23 cellular contexts compared by ENCODE assay signal in genomic region chr16:17381784-17382183, GRCh38.
DNase-seq lines count a peak whose midpoint lies in the region; ATAC-seq and TF ChIP-seq lines count a peak whose summit lies in the region.
"Had no signal": no experiment of that assay in that cellular context is flagged by ENCODE, and none has a peak within 500 bp of the region (broad histone marks: within the 10 kb centered on the region; RNA-seq: fewer than 3 reads in every experiment).

No MANE protein-coding gene starts in this region.

- H3K27me3 Mint-ChIP-seq in natural killer cell (ENCODE audit: low read depth in 2 of 2), result no peaks in the 10 kb centered on the region
- no peaks in the 10 kb centered on the region for H3K27me3 Mint-ChIP-seq in natural killer cell treated with Interleukin-12 subunit alpha and Interleukin-12 subunit beta and Interleukin-15 and Interleukin-18, amount 100 ng/mL, for 72 hours
- H3K27me3 Mint-ChIP-seq in activated T-helper 17 cell treated with anti-CD3 and anti-CD28 coated beads, Interleukin-2, amount 50 U/mL, for 72 hours, result no peaks in the 10 kb centered on the region

- TF ChIP-seq POLR2A in gastroesophageal sphincter (IDR thresholded peaks at IDR 0.05), result no peak
- no peak for TF ChIP-seq POLR2A in transverse colon (IDR thresholded peaks at IDR 0.05)

- H3K27ac Mint-ChIP-seq in natural killer cell, result peak overlapping the region in 1 of 2 donors; percentile 81
- peak overlapping the region in 1 of 2 donors; percentile 38 for H3K27ac Mint-ChIP-seq in natural killer cell treated with Interleukin-12 subunit alpha and Interleukin-12 subunit beta and Interleukin-15 and Interleukin-18, amount 100 ng/mL, for 72 hours
- no peak overlapping the region for H3K27ac Mint-ChIP-seq in activated T-helper 17 cell treated with anti-CD3 and anti-CD28 coated beads, Interleukin-2, amount 50 U/mL, for 72 hours
- H3K27ac Mint-ChIP-seq: GM23338 had no signal

- no peak overlapping the region for H3K4me2 ChIP-seq in OCI-LY7 (ENCODE audit: low read length)
- H3K4me2 ChIP-seq: GM23338, SK-N-SH had no signal

- H3K27me3 ChIP-seq in gastroesophageal sphincter (no peaks in the 10 kb centered on the region), transverse colon (no peaks in the 10 kb centered on the region)
- H3K27me3 ChIP-seq: BE2C had no signal

- WGBS in gastroesophageal sphincter (ENCODE audit: low coverage in 1 of 2), 2 donors, result 88 to 100% methylated on average over 1 of the region's 1 CpG
- WGBS in transverse colon (ENCODE audit: low coverage in 1 of 2), 2 donors, result 85% methylated on average over 1 of the region's 1 CpG; no CpG with 5 or more reads in 1 of the 2 donors

- H2AFZ ChIP-seq in OCI-LY7 (ENCODE audit: low read length), result no peak overlapping the region
- H2AFZ ChIP-seq: GM23338 had no signal

- H3K9me3 Mint-ChIP-seq in natural killer cell, result no peaks in the 10 kb centered on the region
- H3K9me3 Mint-ChIP-seq in natural killer cell treated with Interleukin-12 subunit alpha and Interleukin-12 subunit beta and Interleukin-15 and Interleukin-18, amount 100 ng/mL, for 72 hours, result no peaks in the 10 kb centered on the region
- no peaks in the 10 kb centered on the region for H3K9me3 Mint-ChIP-seq in activated T-helper 17 cell treated with anti-CD3 and anti-CD28 coated beads, Interleukin-2, amount 50 U/mL, for 72 hours
- H3K9me3 Mint-ChIP-seq: CD8-positive, alpha-beta T cell; GM23338; IgD-negative memory B cell had no signal

- H4K20me1 ChIP-seq in OCI-LY7 (ENCODE audit: insufficient read depth, low read length), result peaks cover 4% of the 10 kb centered on the region; the same call in 1 of the 2 replicates

- intact Hi-C loops in natural killer cell (cut with micrococcal nuclease) (no loop called here), transverse colon (cut with DNase I; ENCODE audit: low total_unique reads) (loop anchor here (5.0 kb wide), 1 partner anchor 39 kb away; no protein-coding TSS in a partner anchor), OCI-LY7 (cut with micrococcal nuclease; ENCODE audit: unreplicated experiment) (no loop called here)

- H3K27ac ChIP-seq in gastroesophageal sphincter (peak overlapping the region; percentile 80 to 93 (median 90)), transverse colon (peak overlapping the region in 3 of 4 donors; percentile 74 to 84 (median 79)), OCI-LY7 (ENCODE audit: low read depth, low read length, poor library complexity, severe bottlenecking) (no peak overlapping the region)

- H3K4me3 Mint-ChIP-seq in natural killer cell, result peak overlapping the region; percentile 42
- H3K4me3 Mint-ChIP-seq in natural killer cell treated with Interleukin-12 subunit alpha and Interleukin-12 subunit beta and Interleukin-15 and Interleukin-18, amount 100 ng/mL, for 72 hours, result no peak overlapping the region
- H3K4me3 Mint-ChIP-seq in activated T-helper 17 cell treated with anti-CD3 and anti-CD28 coated beads, Interleukin-2, amount 50 U/mL, for 72 hours, result peak overlapping the region; percentile 63
- H3K4me3 Mint-ChIP-seq: CD8-positive, alpha-beta T cell; GM23338 had no signal

- DNase-seq in natural killer cell (no peak), transverse colon (no peak), EL (no peak), OCI-LY7 (ENCODE audit: low spot score) (no peak)
- DNase-seq in natural killer cell treated with Interleukin-12 subunit alpha and Interleukin-12 subunit beta and Interleukin-15 and Interleukin-18, amount 100 ng/mL, for 72 hours (ENCODE audit: low spot score), result no peak
- DNase-seq: Calu3; CD8-positive, alpha-beta T cell; DMS153; GDM1; HCEC 1CT; Karpas-422; NCI-H1694; NCI-H2081 treated with DMSO at 0.1 percent for 48 hours; NCI-H446; NCI-H526; SHP77 treated with DMSO at 0.1 percent for 48 hours had no signal

- no TSS peak for BruUV-seq in OCI-LY7 (replicated peaks; lab: Mats Ljungman, UMichigan)

- ATAC-seq in natural killer cell (no peak), gastroesophageal sphincter (no peak), HG03108 (IDR thresholded peaks at IDR 0.05; ENCODE audit: unreplicated experiment) (no peak)
- ATAC-seq in natural killer cell treated with Interleukin-12 subunit alpha and Interleukin-12 subunit beta and Interleukin-15 and Interleukin-18, amount 100 ng/mL, for 72 hours, result no peak
- ATAC-seq in activated T-helper 17 cell treated with anti-CD3 and anti-CD28 coated beads, Interleukin-2, amount 50 U/mL, for 72 hours (replicated peaks), result no peak
- ATAC-seq: CD8-positive, alpha-beta T cell; GM23338 had no signal

- in situ Hi-C loops in transverse colon (cut with MboI; ENCODE audit: low pct_ligation_motif_present in 1 of 4, low pct_unique_long_range_greater_than_20kb in 1 of 4, low sequenced_read_pairs in 3 of 4), result no loop called here

- H3K9me3 ChIP-seq in gastroesophageal sphincter (no peaks in the 10 kb centered on the region), transverse colon (no peaks in the 10 kb centered on the region), OCI-LY7 (ENCODE audit: low read length) (no peaks in the 10 kb centered on the region)
- H3K9me3 ChIP-seq: BE2C, SK-N-SH had no signal

- POLR2A ChIA-PET in OCI-LY7 (lab: Charles Lee), result interaction anchor here (0.7 kb wide), 1 partner anchor 12 kb away, joined by 3 read pairs; no protein-coding TSS in a partner anchor

- no peak for TF ChIP-seq EP300 in gastroesophageal sphincter (IDR thresholded peaks at IDR 0.05)
- TF ChIP-seq EP300 in transverse colon (IDR thresholded peaks at IDR 0.05; ENCODE audit: low read depth), result no peak

- 0 out of 2 replicates have a peak, but pooled peaks cover 6% of the 10 kb centered on the region for H3K79me2 ChIP-seq in OCI-LY7 (ENCODE audit: insufficient read depth, low read depth, low read length)

- H3K36me3 Mint-ChIP-seq in natural killer cell, result no peaks in the 10 kb centered on the region
- no peaks in the 10 kb centered on the region for H3K36me3 Mint-ChIP-seq in natural killer cell treated with Interleukin-12 subunit alpha and Interleukin-12 subunit beta and Interleukin-15 and Interleukin-18, amount 100 ng/mL, for 72 hours
- H3K36me3 Mint-ChIP-seq in activated T-helper 17 cell treated with anti-CD3 and anti-CD28 coated beads, Interleukin-2, amount 50 U/mL, for 72 hours (ENCODE audit: low read depth), result no peaks in the 10 kb centered on the region
- H3K36me3 Mint-ChIP-seq: CD8-positive, alpha-beta T cell; IgD-negative memory B cell had no signal

- TF ChIP-seq CTCF in natural killer cell (IDR thresholded peaks at IDR 0.05) (no peak), gastroesophageal sphincter (IDR thresholded peaks at IDR 0.05) (no peak), transverse colon (IDR thresholded peaks at IDR 0.05) (no peak), OCI-LY7 (conservative IDR thresholded peaks at IDR 0.05; ENCODE audit: low read length) (no peak)

- H3K9me2 ChIP-seq in OCI-LY7 (ENCODE audit: insufficient read depth, low read length), result no peaks in the 10 kb centered on the region
- H3K9me2 ChIP-seq: SK-N-SH had no signal

- CTCF ChIA-PET in OCI-LY7 (lab: Charles Lee; ENCODE audit: unreplicated experiment), result no interaction called here

- H3K36me3 ChIP-seq in gastroesophageal sphincter, result no peaks in the 10 kb centered on the region
- H3K36me3 ChIP-seq in transverse colon, result no peaks in the 10 kb centered on the region
- H3K36me3 ChIP-seq in OCI-LY7 (ENCODE audit: insufficient read depth, low read length), result no peaks in the 10 kb centered on the region
- H3K36me3 ChIP-seq: BE2C had no signal

- H3K4me3 ChIP-seq in gastroesophageal sphincter (no peak overlapping the region), transverse colon (no peak overlapping the region), OCI-LY7 (ENCODE audit: low read depth, low read length, poor library complexity, severe bottlenecking) (no peak overlapping the region)
- H3K4me3 ChIP-seq: GM23338 had no signal

- H3K4me1 ChIP-seq in gastroesophageal sphincter, result peaks cover 31 to 99% (median 55%) of the 10 kb centered on the region in 3 donors
- H3K4me1 ChIP-seq in transverse colon, result peaks cover 15 to 56% (median 34%) of the 10 kb centered on the region in 4 donors
- peaks cover 28% of the 10 kb centered on the region for H3K4me1 ChIP-seq in OCI-LY7 (ENCODE audit: insufficient read depth, low read length, poor library complexity, severe bottlenecking)

- H3K4me1 Mint-ChIP-seq in natural killer cell, result peaks cover 71 to 80% of the 10 kb centered on the region in 2 donors
- peaks cover 44 to 49% of the 10 kb centered on the region in 2 donors for H3K4me1 Mint-ChIP-seq in natural killer cell treated with Interleukin-12 subunit alpha and Interleukin-12 subunit beta and Interleukin-15 and Interleukin-18, amount 100 ng/mL, for 72 hours (ENCODE audit: low read depth in 2 of 2)
- peaks cover 39% of the 10 kb centered on the region for H3K4me1 Mint-ChIP-seq in activated T-helper 17 cell treated with anti-CD3 and anti-CD28 coated beads, Interleukin-2, amount 50 U/mL, for 72 hours
